ENCODE assay signal across 22 cellular contexts in genomic region chr14:99592933-99593753, GRCh38. TPM values are rescaled to one million over a fixed set of nuclear protein-coding genes. Genes with fewer than 3 reads are reported as not detected.
DNase-seq lines count a peak whose midpoint lies in the region; ATAC-seq, FAIRE-seq and TF ChIP-seq lines count a peak whose summit lies in the region.
"Had no signal": no experiment of that assay in that cellular context is flagged by ENCODE, and none has a peak within 500 bp of the region (broad histone marks: within the 10 kb centered on the region; RNA-seq: fewer than 3 reads in every experiment).

No MANE protein-coding gene starts in this region.

- no peak for FAIRE-seq in HepG2 (lab: Jason Lieb, UNC)
- FAIRE-seq: A204.1, small intestine had no signal

- peaks cover 51% of the 10 kb centered on the region for H4K20me1 ChIP-seq in HepG2 (ENCODE audit: insufficient read depth, low read length)
- peaks cover 31% of the 10 kb centered on the region; the same call in 1 of the 2 replicates for H4K20me1 ChIP-seq in SK-N-SH (ENCODE audit: insufficient read depth)

- TF ChIP-seq POLR2A in HepG2 (IDR thresholded peaks at IDR 0.05; ENCODE audit: insufficient read depth in 1 of 2, low read depth in 2 of 2, low read length in 2 of 2) (no peak), right lobe of liver (IDR thresholded peaks at IDR 0.05) (no peak)

- no peaks in the 10 kb centered on the region for H3F3A ChIP-seq in SK-N-SH (replicated peaks; ENCODE audit: insufficient read depth)

- no peaks in the 10 kb centered on the region for H3K9me3 Mint-ChIP-seq in effector memory CD8-positive, alpha-beta T cell
- H3K9me3 Mint-ChIP-seq: activated naive CD8-positive, alpha-beta T cell treated with anti-CD3 and anti-CD28 coated beads for 36 hours; CD14-positive monocyte; nephron progenitor cell; T-helper 1 cell treated with Interleukin-12 subunit alpha and Interleukin-12 subunit beta and Interleukin-4 antibody, amounts not matched to agents 30 μg/mL and 1 μg/mL, for 36 hours had no signal

- in situ Hi-C loops in HepG2 (cut with HindIII; ENCODE audit: extremely low pct_ligation_motif_present, low pct_unique_long_range_greater_than_20kb) = no loop called here

- peak overlapping the region in 1 of 2 donors; percentile 95 for H3K27ac Mint-ChIP-seq in effector memory CD8-positive, alpha-beta T cell
- H3K27ac Mint-ChIP-seq: activated naive CD8-positive, alpha-beta T cell treated with anti-CD3 and anti-CD28 coated beads for 36 hours; CD14-positive monocyte; T-helper 1 cell treated with Interleukin-12 subunit alpha and Interleukin-12 subunit beta and Interleukin-4 antibody, amounts not matched to agents 30 μg/mL and 1 μg/mL, for 36 hours had no signal

- no peaks in the 10 kb centered on the region for H3K9me2 ChIP-seq in SK-N-SH

- no TSS peak for BruUV-seq in HepG2 (replicated peaks; lab: Mats Ljungman, UMichigan)

- no peaks in the 10 kb centered on the region for H3K9me3 ChIP-seq in HepG2 (ENCODE audit: low read length)
- H3K9me3 ChIP-seq in right lobe of liver = no peaks in the 10 kb centered on the region
- H3K9me3 ChIP-seq in SK-N-SH = no peaks in the 10 kb centered on the region
- H3K9me3 ChIP-seq: testis had no signal

- TF ChIP-seq RAD21 in HepG2 (CRISPR knock-in tag; IDR thresholded peaks at IDR 0.05) = no peak
- no peak for TF ChIP-seq RAD21 in SK-N-SH (IDR thresholded peaks at IDR 0.05; ENCODE audit: low read length)

- TF ChIP-seq EP300 in HepG2 (IDR thresholded peaks at IDR 0.05; ENCODE audit: low read depth in 2 of 2, low read length in 2 of 2) = no peak
- no peak for TF ChIP-seq EP300 in HepG2 (CRISPR knock-in tag; IDR thresholded peaks at IDR 0.05; ENCODE audit: borderline replicate concordance)
- no peak for TF ChIP-seq EP300 in SK-N-SH (IDR thresholded peaks at IDR 0.05; ENCODE audit: borderline replicate concordance in 1 of 2, low read depth in 1 of 2, low read length in 1 of 2)

- H3K79me2 ChIP-seq in HepG2 (ENCODE audit: insufficient read depth, low read length) = peaks cover 97% of the 10 kb centered on the region
- H3K79me2 ChIP-seq in SK-N-SH (ENCODE audit: insufficient read depth) = peaks cover 96% of the 10 kb centered on the region

- peaks cover 4% of the 10 kb centered on the region for H3K36me3 Mint-ChIP-seq in effector memory CD8-positive, alpha-beta T cell (ENCODE audit: insufficient read depth)
- H3K36me3 Mint-ChIP-seq: activated naive CD8-positive, alpha-beta T cell treated with anti-CD3 and anti-CD28 coated beads for 36 hours; CD14-positive monocyte had no signal

- H2AFZ ChIP-seq in HepG2 (ENCODE audit: low read length) = no peak overlapping the region
- no peak overlapping the region for H2AFZ ChIP-seq in SK-N-SH (ENCODE audit: low read depth)

- H3K4me3 ChIP-seq in HepG2 (replicated peaks in 1 of 3; ENCODE audit: insufficient read depth in 1 of 3, low read depth in 2 of 3, low read length in 3 of 3) = no peak overlapping the region
- H3K4me3 ChIP-seq in right lobe of liver = no peak overlapping the region
- H3K4me3 ChIP-seq in SK-N-SH (ENCODE audit: low read depth in 2 of 2, low read length in 1 of 2) = no peak overlapping the region
- H3K4me3 ChIP-seq: testis had no signal

- POLR2A ChIA-PET in HepG2 (lab: Yijun Ruan, JAX) = interaction anchor here (1.4 kb wide), 1 partner anchor 19 kb away, joined by 4 read pairs; no protein-coding TSS in a partner anchor
- POLR2A ChIA-PET in GM10248 (lab: Yijun Ruan, JAX) = no interaction called here
- POLR2A ChIA-PET in SK-N-SH (lab: Yijun Ruan, JAX) = no interaction called here

- H3K27me3 Mint-ChIP-seq in effector memory CD8-positive, alpha-beta T cell = no peaks in the 10 kb centered on the region
- H3K27me3 Mint-ChIP-seq: activated naive CD8-positive, alpha-beta T cell treated with anti-CD3 and anti-CD28 coated beads for 36 hours had no signal

- H3K4me1 ChIP-seq in HepG2 (ENCODE audit: insufficient read depth, low read length) (peaks cover 66% of the 10 kb centered on the region), right lobe of liver (peaks cover 0 to 24% (median 10%) of the 10 kb centered on the region in 4 donors), SK-N-SH (ENCODE audit: control insufficient read depth in 1 of 2, insufficient read depth in 2 of 2, low read depth in 1 of 2, low read length in 1 of 2) (peaks cover 17 to 91% of the 10 kb centered on the region in 2 experiments; a peak in 3 of 4 replicates)

- H3K36me3 ChIP-seq in HepG2 (replicated peaks in 1 of 2; ENCODE audit: control insufficient read depth in 1 of 2, insufficient read depth in 2 of 2, low read length in 2 of 2) (peaks cover 5 to 12% of the 10 kb centered on the region in 2 experiments; a peak in 4 of 5 replicates), right lobe of liver (no peaks in the 10 kb centered on the region), SK-N-SH (replicated peaks in 1 of 2; ENCODE audit: control insufficient read depth in 1 of 2, insufficient read depth in 2 of 2, low read length in 1 of 2) (no peaks in the 10 kb centered on the region)

- H3K4me3 Mint-ChIP-seq in effector memory CD8-positive, alpha-beta T cell = no peak overlapping the region
- H3K4me3 Mint-ChIP-seq: activated naive CD8-positive, alpha-beta T cell treated with anti-CD3 and anti-CD28 coated beads for 36 hours; CD14-positive monocyte; T-helper 1 cell treated with Interleukin-12 subunit alpha and Interleukin-12 subunit beta and Interleukin-4 antibody, amounts not matched to agents 30 μg/mL and 1 μg/mL, for 36 hours had no signal

- H3K27me3 ChIP-seq in HepG2 (ENCODE audit: control insufficient read depth in 1 of 2, insufficient read depth in 2 of 2, low read length in 2 of 2) = no peaks in the 10 kb centered on the region
- H3K27me3 ChIP-seq in right lobe of liver = no peaks in the 10 kb centered on the region
- H3K27me3 ChIP-seq in SK-N-SH (ENCODE audit: insufficient read depth) = no peaks in the 10 kb centered on the region
- H3K27me3 ChIP-seq: testis had no signal

- intact Hi-C loops in HepG2 (cut with micrococcal nuclease; ENCODE audit: unreplicated experiment) = no loop called here
- intact Hi-C loops in right lobe of liver (cut with DNase I) = no loop called here

- DNase-seq in HepG2 (ENCODE audit: low spot score) (no peak), right lobe of liver (no peak), hypothalamus (lab: John Stamatoyannopoulos, UW) (peak in 31 of 51 donors; percentile 25 to 80 (median 53)), putamen (ENCODE audit: low spot score) (peak; percentile 63), GM10248 (ENCODE audit: extremely low spot score) (no peak), SK-N-SH (no peak)
- no peak for DNase-seq in effector memory CD8-positive, alpha-beta T cell
- DNase-seq: activated CD4-positive, CD25-positive, alpha-beta regulatory T cell; activated naive CD8-positive, alpha-beta T cell treated with anti-CD3 and anti-CD28 coated beads for 36 hours; DMS153; NCI-H1105 treated with DMSO at 0.1 percent for 48 hours; NCI-H2107; NCI-H524; nephron progenitor cell; small intestine; stimulated activated CD4-positive, alpha-beta T cell treated with anti-CD3 and anti-CD28 coated beads, Interleukin-4, amount 100 ng/mL, for 24 hours; testis had no signal

- H3K9ac ChIP-seq in HepG2 (ENCODE audit: insufficient read depth, low read depth, low read length) = no peak overlapping the region
- H3K9ac ChIP-seq in SK-N-SH = no peak overlapping the region

- WGBS in HepG2 (ENCODE audit: low lambda C conversion rate) = 96% methylated on average over 30 of the region's 36 CpGs
- WGBS in right lobe of liver (ENCODE audit: insufficient coverage, low coverage, low lambda C conversion rate, missing lambda C conversion rate) = 80% methylated on average over 4 of the region's 36 CpGs
- WGBS in SK-N-SH (ENCODE audit: low lambda C conversion rate) = 96% methylated on average over 14 of the region's 36 CpGs

- CTCF ChIA-PET in HepG2 (lab: Yijun Ruan, JAX; ENCODE audit: low intra/inter-chr PET ratio, low total read pairs) (no interaction called here), GM10248 (lab: Yijun Ruan, JAX) (interaction anchor here (1.8 kb wide), 1 partner anchor 13 kb away, joined by 11 read pairs; no protein-coding TSS in a partner anchor), SK-N-SH (lab: Yijun Ruan, JAX) (interaction anchor here (1.5 kb wide), 1 partner anchor 35 kb away, joined by 3 read pairs; no protein-coding TSS in a partner anchor)

- TF ChIP-seq CTCF in HepG2 (CRISPR knock-in tag; IDR thresholded peaks at IDR 0.05) = no peak
- TF ChIP-seq CTCF in right lobe of liver (IDR thresholded peaks at IDR 0.05) = no peak
- no peak for TF ChIP-seq CTCF in GM10248 (IDR thresholded peaks at IDR 0.05; ENCODE audit: control extremely low read depth, extremely low read depth, low read depth, missing control alignments)
- no peak for TF ChIP-seq CTCF in SK-N-SH (IDR thresholded peaks at IDR 0.05)

- H3K4me1 Mint-ChIP-seq in effector memory CD8-positive, alpha-beta T cell (ENCODE audit: low read depth in 2 of 2) = peaks cover 23 to 24% of the 10 kb centered on the region in 2 donors
- H3K4me1 Mint-ChIP-seq: CD14-positive monocyte had no signal

- no peak for ATAC-seq in HepG2
- no peak for ATAC-seq in right lobe of liver
- no peak for ATAC-seq in effector memory CD8-positive, alpha-beta T cell (replicated peaks)
- ATAC-seq in HG03565 (IDR thresholded peaks at IDR 0.05; ENCODE audit: unreplicated experiment) = no peak

- H3K4me2 ChIP-seq in HepG2 (ENCODE audit: low read depth, low read length) (no peak overlapping the region), SK-N-SH (no peak overlapping the region)

- H3K27ac ChIP-seq in HepG2 (ENCODE audit: extremely low read length, insufficient read depth, low read length) (no peak overlapping the region), right lobe of liver (no peak overlapping the region), SK-N-SH (ENCODE audit: low read depth in 2 of 2, low read length in 1 of 2) (peak overlapping the region in 1 of 2 experiments; percentile 53; a peak in 1 of 4 replicates)
- H3K27ac ChIP-seq: testis had no signal

RNA-seq across cellular contexts. Expression of gene CCDC85C, which starts 10.9 kb away (rescaled TPM):
- total RNA-seq in HepG2 (2016; rRNA removed; fragmentation: Illumina TruSeq; extraction: Trizol) = 43.8 and 47.6 TPM in 2 replicates
- 4.3 and 4.6 TPM in 2 replicates for total RNA-seq in HepG2 (2016; cell fraction: cytosol; rRNA removed; fragmentation: Illumina TruSeq; extraction: Trizol; ENCODE audit: low read depth)
- total RNA-seq in HepG2 (2016; cell fraction: insoluble cytoplasmic fraction; rRNA removed; fragmentation: Illumina TruSeq; extraction: Trizol) = 33.8 and 47.0 TPM in 2 replicates
- 30.8 and 30.9 TPM in 2 replicates for total RNA-seq in HepG2 (2016; cell fraction: membrane; rRNA removed; fragmentation: Illumina TruSeq; extraction: Trizol)
- total RNA-seq in HepG2 (2016; cell fraction: nucleus; rRNA removed; fragmentation: Illumina TruSeq; extraction: Trizol) = 23.1 and 29.3 TPM in 2 replicates
- polyA plus RNA-seq in HepG2 (2011; rRNA removed) = 18.8 and 30.3 TPM in 2 replicates
- 21.2 and 24.0 TPM in 2 replicates for polyA plus RNA-seq in HepG2 (2011; cell fraction: cytosol; rRNA removed)
- polyA plus RNA-seq in HepG2 (2011; cell fraction: nucleus; rRNA removed) = 30.3 and 32.6 TPM in 2 replicates
- polyA plus RNA-seq in HepG2 (2012) = 41.6 and 57.3 TPM in 2 replicates
- 4.1 and 4.6 TPM in 2 replicates for polyA plus RNA-seq in HepG2 (2016; cell fraction: cytosol; fragmentation: Illumina TruSeq; extraction: Trizol; ENCODE audit: low read depth)
- 36.1 and 43.0 TPM in 2 replicates for polyA plus RNA-seq in HepG2 (2016; cell fraction: insoluble cytoplasmic fraction; fragmentation: Illumina TruSeq; extraction: Trizol; ENCODE audit: low read depth)
- polyA plus RNA-seq in HepG2 (2016; cell fraction: membrane; fragmentation: Illumina TruSeq; extraction: Trizol; ENCODE audit: low read depth) = 18.9 and 20.2 TPM in 2 replicates
- polyA plus RNA-seq in HepG2 (2016; cell fraction: nucleus; fragmentation: Illumina TruSeq; extraction: Trizol; ENCODE audit: insufficient read depth, low read depth) = 40.1 and 40.7 TPM in 2 replicates
- 44.2 and 114 TPM in 2 replicates for polyA minus RNA-seq in HepG2 (2011; rRNA and poly(A)+ RNA removed; ENCODE audit: low replicate concordance)
- 33.8 and 37.6 TPM in 2 replicates for polyA minus RNA-seq in HepG2 (2011; cell fraction: cytosol; rRNA and poly(A)+ RNA removed)
- 11.8 and 12.0 TPM in 2 replicates for polyA minus RNA-seq in HepG2 (2011; cell fraction: nucleus; rRNA and poly(A)+ RNA removed)
- total RNA-seq in right lobe of liver = 10 to 100 TPM; 13.6 to 32.8 (median 21.8) TPM
- 9.6 and 10.6 TPM in 2 replicates for polyA plus RNA-seq in SK-N-SH (2012; rRNA removed)
- polyA plus RNA-seq in SK-N-SH (2012; cell fraction: cytosol; rRNA removed) = 5.3 and 8.4 TPM in 2 replicates
- polyA plus RNA-seq in SK-N-SH (2012; cell fraction: nucleus; rRNA removed) = 12.9 and 13.1 TPM in 2 replicates

RNA-seq across cellular contexts. Expression of gene HHIPL1, which starts 51.8 kb away (rescaled TPM):
- total RNA-seq in HepG2 (2016; rRNA removed; fragmentation: Illumina TruSeq; extraction: Trizol) = not detected in 2 replicates
- total RNA-seq in HepG2 (2016; cell fraction: cytosol; rRNA removed; fragmentation: Illumina TruSeq; extraction: Trizol; ENCODE audit: low read depth) = not detected in 2 replicates
- total RNA-seq in HepG2 (2016; cell fraction: insoluble cytoplasmic fraction; rRNA removed; fragmentation: Illumina TruSeq; extraction: Trizol) = not detected in 2 replicates
- not detected in 2 replicates for total RNA-seq in HepG2 (2016; cell fraction: membrane; rRNA removed; fragmentation: Illumina TruSeq; extraction: Trizol)
- total RNA-seq in HepG2 (2016; cell fraction: nucleus; rRNA removed; fragmentation: Illumina TruSeq; extraction: Trizol) = not detected in 2 replicates
- polyA plus RNA-seq in HepG2 (2011; rRNA removed) = 0.01 TPM in 1 of 2 replicates, not detected in the other
- polyA plus RNA-seq in HepG2 (2011; cell fraction: cytosol; rRNA removed) = not detected in 2 replicates
- not detected in 2 replicates for polyA plus RNA-seq in HepG2 (2011; cell fraction: nucleus; rRNA removed)
- 0.03 TPM in 1 of 2 replicates, not detected in the other for polyA plus RNA-seq in HepG2 (2012)
- not detected in 2 replicates for polyA plus RNA-seq in HepG2 (2016; cell fraction: cytosol; fragmentation: Illumina TruSeq; extraction: Trizol; ENCODE audit: low read depth)
- not detected in 2 replicates for polyA plus RNA-seq in HepG2 (2016; cell fraction: insoluble cytoplasmic fraction; fragmentation: Illumina TruSeq; extraction: Trizol; ENCODE audit: low read depth)
- not detected in 2 replicates for polyA plus RNA-seq in HepG2 (2016; cell fraction: membrane; fragmentation: Illumina TruSeq; extraction: Trizol; ENCODE audit: low read depth)
- polyA plus RNA-seq in HepG2 (2016; cell fraction: nucleus; fragmentation: Illumina TruSeq; extraction: Trizol; ENCODE audit: insufficient read depth, low read depth) = not detected in 2 replicates
- not detected in 2 replicates for polyA minus RNA-seq in HepG2 (2011; rRNA and poly(A)+ RNA removed; ENCODE audit: low replicate concordance)
- not detected in 2 replicates for polyA minus RNA-seq in HepG2 (2011; cell fraction: cytosol; rRNA and poly(A)+ RNA removed)
- polyA minus RNA-seq in HepG2 (2011; cell fraction: nucleus; rRNA and poly(A)+ RNA removed) = 0.12 TPM in 1 of 2 replicates, not detected in the other
- total RNA-seq in right lobe of liver = 1 to 10 TPM in 1 of 6 experiments, under 1 TPM in 5; 0.43 to 1.4 (median 0.66) TPM
- 0.02 TPM in 2 replicates for polyA plus RNA-seq in SK-N-SH (2012; rRNA removed)
- polyA plus RNA-seq in SK-N-SH (2012; cell fraction: cytosol; rRNA removed) = 0.01 and 0.03 TPM in 2 replicates
- 0.01 and 0.05 TPM in 2 replicates for polyA plus RNA-seq in SK-N-SH (2012; cell fraction: nucleus; rRNA removed)
- total RNA-seq: HT1080 had no signal
- polyA plus RNA-seq: CD14-positive monocyte had no signal

Comparison
In these comparisons a context has a peak if more than half of its experiments do, and no peak if none do; other contexts are left out.
1. DNase-seq: peak in hypothalamus (31 of 51) and putamen (single experiment); none in HepG2 (single experiment), right lobe of liver (0 of 3), effector memory CD8-positive, alpha-beta T cell (0 of 3), GM10248 (single experiment) and SK-N-SH (single experiment).